ENCODE assay signal across 5 cellular contexts in the genomic region with DNA sequence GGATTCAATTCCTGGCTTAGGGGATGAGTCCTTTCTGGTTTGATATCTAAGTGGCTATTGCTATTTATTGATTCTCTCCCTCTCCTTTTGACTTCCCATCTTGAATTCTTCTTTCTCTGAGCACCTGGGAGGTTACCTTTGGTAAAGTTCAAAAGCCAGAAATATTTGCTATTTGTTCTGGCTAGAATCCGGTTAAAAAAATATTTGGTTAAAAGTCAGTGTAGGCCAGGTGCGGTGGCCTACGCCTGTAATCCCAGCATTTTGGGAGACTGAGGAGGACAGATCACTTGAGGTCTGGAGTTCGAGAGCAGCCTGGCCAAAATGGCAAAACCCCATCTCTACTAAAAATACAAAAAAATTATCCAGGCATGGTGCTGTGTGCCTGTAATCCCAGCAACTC. TPM values are rescaled to one million over a fixed set of nuclear protein-coding genes. Genes with fewer than 3 reads are reported as not detected.
"Had no signal": no experiment of that assay in that cellular context is flagged by ENCODE, and none has a peak within 500 bp of the region (broad histone marks: within the 10 kb centered on the region; RNA-seq: fewer than 3 reads in every experiment).

No MANE protein-coding gene starts in this region.

- H3K9ac ChIP-seq: GM23248, KMS-11 had no signal

- DNase-seq: GM23248, H9, HCEC 1CT had no signal

- H3K4me2 ChIP-seq: KMS-11 had no signal

- H3K4me3 ChIP-seq: GM23248 had no signal

- H3K27ac ChIP-seq: GM23248, KMS-11 had no signal

RNA-seq across cellular contexts. Expression of a gene that starts 52.2 kb away (rescaled TPM):
- total RNA-seq: HT-29 had no signal
